ENCODE assay signal across 23 cellular contexts in genomic region chr1:2319291-2319690, GRCh38.
DNase-seq lines count a peak whose midpoint lies in the region; ATAC-seq, FAIRE-seq and TF ChIP-seq lines count a peak whose summit lies in the region.
"Had no signal": no experiment of that assay in that cellular context is flagged by ENCODE, and none has a peak within 500 bp of the region (broad histone marks: within the 10 kb centered on the region; RNA-seq: fewer than 3 reads in every experiment).

No MANE protein-coding gene starts in this region.

- H4K8ac ChIP-seq in trophoblast cell (ENCODE audit: low read depth, low read length): no peak overlapping the region

- H3K4me2 ChIP-seq in trophoblast cell (ENCODE audit: low read length): no peak overlapping the region
- no peak overlapping the region for H3K4me2 ChIP-seq in Karpas-422 (ENCODE audit: low read depth, low read length, poor library complexity, severe bottlenecking)
- H3K4me2 ChIP-seq: hepatocyte had no signal

- H3K9ac ChIP-seq in trophoblast cell (ENCODE audit: low read length): no peak overlapping the region
- H3K9ac ChIP-seq in kidney (ENCODE audit: low read length in 2 of 2): no peak overlapping the region
- H3K9ac ChIP-seq in Karpas-422 (ENCODE audit: low read length): no peak overlapping the region

- no peak overlapping the region for H3K18ac ChIP-seq in trophoblast cell (ENCODE audit: low read length)

- no peak overlapping the region for H4K12ac ChIP-seq in trophoblast cell (ENCODE audit: low read depth, low read length)

- 73 to 75% methylated on average over 21 of the region's 21 CpGs for WGBS in heart right ventricle, 2 donors
- 72% methylated on average over 10 of the region's 21 CpGs; no CpG with 5 or more reads in 1 of the 2 donors for WGBS in gastroesophageal sphincter (ENCODE audit: low coverage in 1 of 2), 2 donors
- WGBS in trophoblast cell (ENCODE audit: extremely low coverage, insufficient coverage, insufficient read length): no CpG with 5 or more reads among the region's 21 CpGs

- no peaks in the 10 kb centered on the region for H4K20me1 ChIP-seq in Karpas-422 (ENCODE audit: insufficient read depth, low read depth, low read length)

- POLR2A ChIA-PET in activated CD4-positive, alpha-beta memory T cell treated with anti-CD3 and anti-CD28 coated beads for 36 hours (lab: Charles Lee): no interaction called here

- H3K9me3 Mint-ChIP-seq in activated CD4-positive, alpha-beta memory T cell treated with anti-CD3 and anti-CD28 coated beads for 36 hours: no peaks in the 10 kb centered on the region
- H3K9me3 Mint-ChIP-seq: activated T-helper 2 cell treated with anti-CD3 and anti-CD28 coated beads, Interferon-gamma antibody, Interleukin-2, Interleukin-4, amounts not matched to agents 10 μg/mL and 5 μg/mL and 100 μg/mL, durations not matched to agents 14 hours and 24 hours and 36 hours; T-helper 2 cell treated with Interferon-gamma antibody and Interleukin-4, amounts not matched to agents 5 μg/mL and 100 μg/mL, for 36 hours had no signal

- H3K27ac ChIP-seq in heart right ventricle (peak overlapping the region in 8 of 10 donors; percentile 7 to 76 (median 42)), gastroesophageal sphincter (peak overlapping the region in 3 of 4 donors; percentile 93 to 97 (median 96)), trophoblast cell (ENCODE audit: low read depth, low read length) (no peak overlapping the region), vagina (peak overlapping the region; percentile 45), kidney (ENCODE audit: low read depth in 2 of 2, low read length in 2 of 2) (no peak overlapping the region), Karpas-422 (ENCODE audit: low read length) (no peak overlapping the region)
- H3K27ac ChIP-seq: ovary, right lobe of liver, WERI-Rb-1 had no signal

- H3K27me3 Mint-ChIP-seq in activated CD4-positive, alpha-beta memory T cell treated with anti-CD3 and anti-CD28 coated beads for 36 hours: no peaks in the 10 kb centered on the region

- CTCF ChIA-PET in activated CD4-positive, alpha-beta memory T cell treated with anti-CD3 and anti-CD28 coated beads for 36 hours (lab: Charles Lee): interaction anchor here (1.6 to 1.7 kb wide), 2 partner anchors 62 to 124 kb away, joined by 5 to 6 read pairs; partner anchors contain the start of gene FAAP20

- H3K9me3 ChIP-seq in heart right ventricle (no peaks in the 10 kb centered on the region), gastroesophageal sphincter (no peaks in the 10 kb centered on the region), trophoblast cell (ENCODE audit: insufficient read depth, low read depth, low read length) (peaks cover 6% of the 10 kb centered on the region), vagina (no peaks in the 10 kb centered on the region), kidney (ENCODE audit: control insufficient read depth in 1 of 2, low read length in 2 of 2) (no peaks in the 10 kb centered on the region), Karpas-422 (ENCODE audit: low read length) (no peaks in the 10 kb centered on the region)
- H3K9me3 ChIP-seq: BE2C, breast epithelium, ovary, right lobe of liver had no signal

- H3K4ac ChIP-seq in trophoblast cell (ENCODE audit: low read depth, low read length): no peak overlapping the region

- peak overlapping the region; percentile 21 for H4K91ac ChIP-seq in trophoblast cell (ENCODE audit: low read depth, low read length)

- TF ChIP-seq POLR2A in gastroesophageal sphincter (IDR thresholded peaks at IDR 0.05) (no peak), vagina (IDR thresholded peaks at IDR 0.05) (no peak)

- H3K27me3 ChIP-seq in heart right ventricle: peaks cover 0 to 41% (median 0%) of the 10 kb centered on the region in 7 donors
- H3K27me3 ChIP-seq in gastroesophageal sphincter: no peaks in the 10 kb centered on the region
- no peaks in the 10 kb centered on the region for H3K27me3 ChIP-seq in trophoblast cell (ENCODE audit: insufficient read depth, low read length)
- no peaks in the 10 kb centered on the region for H3K27me3 ChIP-seq in vagina
- no peaks in the 10 kb centered on the region for H3K27me3 ChIP-seq in Karpas-422 (ENCODE audit: low read length)
- H3K27me3 ChIP-seq: BE2C, breast epithelium, hepatocyte, ovary, right lobe of liver had no signal

- peaks cover 50% of the 10 kb centered on the region for H3K79me1 ChIP-seq in trophoblast cell (ENCODE audit: low read length)

- peak overlapping the region; percentile 18 for H3K14ac ChIP-seq in trophoblast cell (ENCODE audit: low read length)

- no peak overlapping the region for H3K4me3 ChIP-seq in heart right ventricle
- no peak overlapping the region for H3K4me3 ChIP-seq in gastroesophageal sphincter
- H3K4me3 ChIP-seq in trophoblast cell (ENCODE audit: low read depth, low read length): no peak overlapping the region
- no peak overlapping the region for H3K4me3 ChIP-seq in vagina
- H3K4me3 ChIP-seq in kidney (ENCODE audit: low read length in 2 of 2): no peak overlapping the region
- no peak overlapping the region for H3K4me3 ChIP-seq in Karpas-422 (ENCODE audit: low read length)
- H3K4me3 ChIP-seq: breast epithelium, hepatocyte, ovary, right lobe of liver had no signal

- H3K4me3 Mint-ChIP-seq in activated CD4-positive, alpha-beta memory T cell treated with anti-CD3 and anti-CD28 coated beads for 36 hours: no peak overlapping the region
- H3K4me3 Mint-ChIP-seq: T-helper 2 cell treated with Interferon-gamma antibody and Interleukin-4, amounts not matched to agents 5 μg/mL and 100 μg/mL, for 36 hours had no signal

- H3K4me1 Mint-ChIP-seq in activated CD4-positive, alpha-beta memory T cell treated with anti-CD3 and anti-CD28 coated beads for 36 hours (ENCODE audit: low read depth): no peaks in the 10 kb centered on the region

- peaks cover 24 to 90% (median 48%) of the 10 kb centered on the region in 9 donors for H3K4me1 ChIP-seq in heart right ventricle
- H3K4me1 ChIP-seq in gastroesophageal sphincter: peaks cover 5 to 95% (median 58%) of the 10 kb centered on the region in 3 donors
- H3K4me1 ChIP-seq in trophoblast cell (ENCODE audit: control insufficient read depth in 1 of 2, insufficient read depth in 2 of 2, low read length in 2 of 2): peaks cover 36 to 46% of the 10 kb centered on the region in 2 experiments
- peaks cover 60% of the 10 kb centered on the region for H3K4me1 ChIP-seq in vagina
- H3K4me1 ChIP-seq in kidney (ENCODE audit: control insufficient read depth in 1 of 2, insufficient read depth in 1 of 2, low read depth in 1 of 2, low read length in 2 of 2): peaks cover 0 to 29% of the 10 kb centered on the region in 2 donors
- no peaks in the 10 kb centered on the region for H3K4me1 ChIP-seq in Karpas-422 (ENCODE audit: low read length)

- H3K36me3 Mint-ChIP-seq in activated CD4-positive, alpha-beta memory T cell treated with anti-CD3 and anti-CD28 coated beads for 36 hours: no peaks in the 10 kb centered on the region

- no peak for TF ChIP-seq EP300 in gastroesophageal sphincter (IDR thresholded peaks at IDR 0.05)

- no peak for FAIRE-seq in kidney (lab: Jason Lieb, UNC)
- FAIRE-seq: A204.1, endothelial cell of umbilical vein had no signal

- DNase-seq in heart right ventricle (no peak), left cardiac atrium (no peak), trophoblast cell (no peak), vagina (ENCODE audit: extremely low spot score in 2 of 2) (no peak), kidney (no peak), Karpas-422 (no peak)
- no peak for DNase-seq in activated CD4-positive, alpha-beta memory T cell treated with anti-CD3 and anti-CD28 coated beads for 36 hours
- DNase-seq: activated CD8-positive, alpha-beta memory T cell treated with anti-CD3 and anti-CD28 coated beads, Interleukin-2, amount 50 U/mL, for 48 hours; BE2C; KG1; NCI-H1694; right lobe of liver; RPMI8226; substantia nigra; WERI-Rb-1 had no signal

- H2AK5ac ChIP-seq in trophoblast cell (ENCODE audit: low read length): peak overlapping the region; percentile 12

- TF ChIP-seq CTCF in heart right ventricle (IDR thresholded peaks at IDR 0.05) (no peak), gastroesophageal sphincter (IDR thresholded peaks at IDR 0.05) (no peak), vagina (IDR thresholded peaks at IDR 0.05) (no peak), kidney (IDR thresholded peaks at IDR 0.05; ENCODE audit: borderline replicate concordance, extremely low read depth, insufficient read depth) (no peak)

- no peaks in the 10 kb centered on the region for H3K36me3 ChIP-seq in heart right ventricle
- no peaks in the 10 kb centered on the region for H3K36me3 ChIP-seq in gastroesophageal sphincter
- no peaks in the 10 kb centered on the region for H3K36me3 ChIP-seq in trophoblast cell (ENCODE audit: control insufficient read depth in 1 of 2, insufficient read depth in 2 of 2, low read length in 2 of 2)
- H3K36me3 ChIP-seq in vagina: no peaks in the 10 kb centered on the region
- no peaks in the 10 kb centered on the region for H3K36me3 ChIP-seq in kidney (ENCODE audit: control insufficient read depth in 1 of 2, insufficient read depth in 2 of 2, low read length in 2 of 2)
- no peaks in the 10 kb centered on the region for H3K36me3 ChIP-seq in Karpas-422 (ENCODE audit: insufficient read depth, low read length)
- H3K36me3 ChIP-seq: BE2C, breast epithelium, ovary, right lobe of liver, WERI-Rb-1 had no signal

- H2BK5ac ChIP-seq in trophoblast cell (ENCODE audit: low read depth, low read length, poor library complexity): no peak overlapping the region

- intact Hi-C loops in heart right ventricle (cut with DNase I) (loop anchor here in 7 of 10 donors (5.0 to 10.0 kb wide), 5 partner anchors 63 to 124 kb away; partner anchors contain the start of gene FAAP20 (in 4 of the 7)), left cardiac atrium (cut with DNase I) (loop anchor here (5.0 to 10.0 kb wide), 3 partner anchors 63 to 124 kb away; partner anchors contain the start of gene FAAP20 (in 1 of the 2)), vagina (cut with DNase I) (no loop called here), kidney (cut with DNase I) (loop anchor here (10.0 kb wide), 1 partner anchor 104 kb away; no protein-coding TSS in a partner anchor)
- intact Hi-C loops in activated CD4-positive, alpha-beta memory T cell treated with anti-CD3 and anti-CD28 coated beads for 36 hours (cut with micrococcal nuclease): loop anchor here (5.0 kb wide), 1 partner anchor 73 kb away; the partner anchor contains the start of genes MORN1 and RER1

- H3K27ac Mint-ChIP-seq in activated CD4-positive, alpha-beta memory T cell treated with anti-CD3 and anti-CD28 coated beads for 36 hours: no peak overlapping the region
- H3K27ac Mint-ChIP-seq: activated T-helper 2 cell treated with anti-CD3 and anti-CD28 coated beads, Interferon-gamma antibody, Interleukin-2, Interleukin-4, amounts not matched to agents 10 μg/mL and 5 μg/mL and 100 μg/mL, durations not matched to agents 14 hours and 24 hours and 36 hours; T-helper 2 cell treated with Interferon-gamma antibody and Interleukin-4, amounts not matched to agents 5 μg/mL and 100 μg/mL, for 36 hours had no signal

- ATAC-seq in heart right ventricle: no peak
- ATAC-seq in left cardiac atrium: no peak
- no peak for ATAC-seq in gastroesophageal sphincter
- ATAC-seq: right lobe of liver had no signal

- H2BK120ac ChIP-seq in trophoblast cell (ENCODE audit: insufficient read depth, low read length, poor library complexity): no peak overlapping the region

- H3K79me2 ChIP-seq in trophoblast cell (ENCODE audit: control insufficient read depth, insufficient read depth, low read length, poor library complexity) (peaks cover 13% of the 10 kb centered on the region), Karpas-422 (ENCODE audit: low read length) (no peaks in the 10 kb centered on the region)
- H3K79me2 ChIP-seq: hepatocyte had no signal

- H2AFZ ChIP-seq in trophoblast cell (ENCODE audit: insufficient read depth, low read length, poor library complexity) (no peak overlapping the region), Karpas-422 (ENCODE audit: low read length) (no peak overlapping the region)
- H2AFZ ChIP-seq: hepatocyte had no signal

- H3K23ac ChIP-seq in trophoblast cell (ENCODE audit: low read length): no peak overlapping the region

- peak overlapping the region; percentile 41 for H2BK12ac ChIP-seq in trophoblast cell (ENCODE audit: low read length)

- H3K9me2 ChIP-seq in Karpas-422 (replicated peaks; ENCODE audit: insufficient read depth, low read length): no peaks in the 10 kb centered on the region

Comparison
In these comparisons a context has a peak if more than half of its experiments do, and no peak if none do; other contexts are left out.
1. H3K27ac ChIP-seq: peak in heart right ventricle (8 of 10), gastroesophageal sphincter (3 of 4) and vagina (single experiment); none in trophoblast cell (single experiment), kidney (0 of 2) and Karpas-422 (single experiment).